Comparison of ENCODE assay signal across 1 cellular context in genomic region chr6:144094731-144095133, GRCh38.
TF ChIP-seq lines count a peak whose summit lies in the region.

No MANE protein-coding gene starts in this region.

TF ChIP-seq in WTC11, 78 proteins besides CTCF, POLR2A, EP300 and RAD21 (continued from another document):
- TF ChIP-seq EMX1 (CRISPR knock-in tag; IDR thresholded peaks at IDR 0.05): no peak
- no peak for TF ChIP-seq NFATC4 (CRISPR knock-in tag; IDR thresholded peaks at IDR 0.05)
- no peak for TF ChIP-seq ZNF671 (CRISPR knock-in tag; IDR thresholded peaks at IDR 0.05)
- no peak for TF ChIP-seq ZBTB43 (CRISPR knock-in tag; IDR thresholded peaks at IDR 0.05)
- TF ChIP-seq STAT6 (CRISPR knock-in tag; conservative IDR thresholded peaks at IDR 0.05; ENCODE audit: low read depth): no peak
- no peak for TF ChIP-seq ZNF219 (CRISPR knock-in tag; IDR thresholded peaks at IDR 0.05; ENCODE audit: borderline replicate concordance)
- TF ChIP-seq AFF4 (CRISPR knock-in tag; IDR thresholded peaks at IDR 0.05; ENCODE audit: borderline replicate concordance): no peak
